In the genomic region with DNA sequence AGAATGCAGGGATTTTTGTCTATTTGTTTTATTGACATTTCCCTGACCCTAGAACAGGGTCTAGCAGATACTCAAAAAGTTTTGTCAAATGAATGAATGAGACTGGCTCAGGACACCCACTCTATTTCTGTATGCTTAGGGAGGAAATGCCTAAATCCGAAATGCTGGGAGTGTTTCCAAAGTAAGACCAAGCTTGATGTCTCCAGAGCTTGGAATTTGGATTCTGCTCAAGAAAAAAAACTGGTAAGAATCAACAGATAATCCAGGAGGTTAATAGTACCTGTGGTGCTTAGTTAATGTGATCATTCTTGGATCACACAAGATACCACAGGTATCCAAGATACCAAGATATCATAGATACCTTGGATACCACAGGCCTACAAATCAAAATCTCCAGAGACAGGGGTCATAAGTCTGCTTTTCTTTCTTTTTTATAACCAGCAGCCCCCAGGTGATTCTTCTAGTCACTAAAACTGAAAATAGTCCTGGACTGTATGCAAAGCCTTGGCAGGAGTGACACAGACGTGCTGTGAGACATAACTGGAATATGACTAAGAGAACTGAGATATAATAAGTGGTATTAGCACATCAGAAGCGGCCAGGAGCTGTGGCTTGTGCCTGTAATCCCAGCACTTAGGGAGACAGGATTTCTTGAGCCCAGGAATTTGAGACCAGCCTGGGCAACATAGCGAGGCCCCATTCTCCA, we compare ENCODE assay signal across 9 cellular contexts. TPM values are rescaled to one million over a fixed set of nuclear protein-coding genes. Genes with fewer than 3 reads are reported as not detected.
DNase-seq lines count a peak whose midpoint lies in the region; ATAC-seq and TF ChIP-seq lines count a peak whose summit lies in the region.
"Had no signal": no experiment of that assay in that cellular context is flagged by ENCODE, and none has a peak within 500 bp of the region (broad histone marks: within the 10 kb centered on the region; RNA-seq: fewer than 3 reads in every experiment).

No MANE protein-coding gene starts in this region.

- H3K4me1 ChIP-seq in SJCRH30: peaks cover 27% of the 10 kb centered on the region
- peaks cover 4% of the 10 kb centered on the region for H3K4me1 ChIP-seq in right cardiac atrium (ENCODE audit: control insufficient read depth, insufficient read depth, low read length)

- intact Hi-C loops in right cardiac atrium (cut with DNase I): no loop called here
- intact Hi-C loops in Calu3 (cut with micrococcal nuclease; ENCODE audit: unreplicated experiment): loop anchor here (2.0 kb wide), 1 partner anchor 38 kb away; no protein-coding TSS in a partner anchor

- H3K27me3 ChIP-seq in SJCRH30: no peaks in the 10 kb centered on the region
- H3K27me3 ChIP-seq in right cardiac atrium (ENCODE audit: control insufficient read depth, insufficient read depth): no peaks in the 10 kb centered on the region

- H3K27ac ChIP-seq in SJCRH30 (no peak overlapping the region), right cardiac atrium (ENCODE audit: low read length) (peak overlapping the region; percentile 1)

- no peak overlapping the region for H3K4me3 ChIP-seq in AG10803 (ENCODE audit: low read length)
- H3K4me3 ChIP-seq in SJCRH30: no peak overlapping the region
- no peak overlapping the region for H3K4me3 ChIP-seq in right cardiac atrium (ENCODE audit: low read length)

- ATAC-seq in GM21717 (IDR thresholded peaks at IDR 0.05; ENCODE audit: unreplicated experiment) (peak; percentile 83), right cardiac atrium (peak; percentile 88 to 91), GM21367 (IDR thresholded peaks at IDR 0.05; ENCODE audit: unreplicated experiment) (no peak), HG03460 (IDR thresholded peaks at IDR 0.05; ENCODE audit: unreplicated experiment) (no peak)

- CTCF ChIA-PET in Calu3 (lab: Charles Lee): interaction anchor here (0.7 kb wide), 2 partner anchors 32 to 461 kb away, joined by 3 read pairs; no protein-coding TSS in a partner anchor

- WGBS in right cardiac atrium: 34% methylated on average over 4 of the region's 4 CpGs

- H3K27me3 Mint-ChIP-seq in Calu3 (ENCODE audit: unreplicated experiment): no peaks in the 10 kb centered on the region

- peak; percentile 82 for DNase-seq in AG10803 (ENCODE audit: low read depth)
- DNase-seq in SJCRH30: peak; percentile 51 to 59
- peak in 2 of 3 donors; percentile 52 to 76 for DNase-seq in right cardiac atrium
- no peak for DNase-seq in DMS153 (lab: John Stamatoyannopoulos, UW)
- no peak for DNase-seq in Calu3
- DNase-seq: activated CD4-positive, alpha-beta T cell treated with anti-CD3 and anti-CD28 coated beads for 4 hours had no signal

- no TSS peak for BruUV-seq in Calu3 (replicated peaks; lab: Mats Ljungman, UMichigan)

- no peak overlapping the region for H3K4me3 Mint-ChIP-seq in Calu3 (ENCODE audit: low read depth, unreplicated experiment)

- 0 out of 2 replicates have a peak, but pooled peaks cover 4% of the 10 kb centered on the region for H3K9me3 ChIP-seq in SJCRH30 (replicated peaks)
- H3K9me3 ChIP-seq in right cardiac atrium (ENCODE audit: control insufficient read depth, low read length): no peaks in the 10 kb centered on the region

- peaks cover 25% of the 10 kb centered on the region for H3K4me1 Mint-ChIP-seq in Calu3 (ENCODE audit: low read depth, unreplicated experiment)

- no peak overlapping the region for H3K27ac Mint-ChIP-seq in Calu3 (ENCODE audit: unreplicated experiment)

- no peak for TF ChIP-seq CTCF in AG10803 (conservative IDR thresholded peaks at IDR 0.05; ENCODE audit: low read length)
- TF ChIP-seq CTCF in Calu3 (IDR thresholded peaks at IDR 0.05; ENCODE audit: unreplicated experiment): no peak

- H3K9me3 Mint-ChIP-seq in Calu3 (ENCODE audit: low read depth, unreplicated experiment): peaks cover 2% of the 10 kb centered on the region

- H3K36me3 ChIP-seq in SJCRH30: 0 out of 2 replicates have a peak, but pooled peaks cover 2% of the 10 kb centered on the region

- H3K36me3 Mint-ChIP-seq in Calu3 (ENCODE audit: insufficient read depth, unreplicated experiment): no peaks in the 10 kb centered on the region

RNA-seq across cellular contexts. Expression of a gene that starts 39.9 kb away (rescaled TPM):
- 133 and 148 TPM in 2 replicates for total RNA-seq in SJCRH30 (2014; rRNA removed; shearing (Covaris generic))
- 10 to 100 TPM; 44.8 to 52.2 (median 49.0) TPM for total RNA-seq in right cardiac atrium
- polyA plus RNA-seq in right cardiac atrium: 14.9 TPM
- 78.0 and 82.5 TPM in 2 replicates for total RNA-seq in Calu3 (2022)

Comparison
In these comparisons a context has a peak if more than half of its experiments do, and no peak if none do; other contexts are left out.
1. DNase-seq: peak in AG10803 (single experiment), SJCRH30 (2 of 2) and right cardiac atrium (2 of 3); none in DMS153 (single experiment) and Calu3 (single experiment).
2. ATAC-seq: peak in GM21717 (single experiment) and right cardiac atrium (2 of 2); none in GM21367 (single experiment) and HG03460 (single experiment).